Comparison of ENCODE assay signal across 26 cellular contexts in genomic region chr16:47134550-47134949, GRCh38.
"Had no signal": no experiment of that assay in that cellular context is flagged by ENCODE, and none has a peak within 500 bp of the region (broad histone marks: within the 10 kb centered on the region; RNA-seq: fewer than 3 reads in every experiment).

No MANE protein-coding gene starts in this region.

- H3K4me3 Mint-ChIP-seq: naive thymus-derived CD4-positive, alpha-beta T cell; natural killer cell treated with Interleukin-12 subunit alpha and Interleukin-12 subunit beta and Interleukin-15 and Interleukin-18, amount 100 ng/mL, for 72 hours; stimulated activated memory B cell treated with anti-CD40 and anti-IgM and Interleukin-4, amounts not matched to agents 10 μg/mL and 1 μg/mL and 100 μg/mL, for 72 hours had no signal

- H3K4me3 ChIP-seq: heart right ventricle, left lung, lower lobe of right lung, ovary, right atrium auricular region, right lobe of liver, smooth muscle cell, stomach, thoracic aorta, tibial artery, upper lobe of right lung had no signal

- H3K27me3 ChIP-seq: heart right ventricle, left lung, ovary, right atrium auricular region, right lobe of liver, stomach, tibial artery, upper lobe of right lung had no signal

- H3K27me3 Mint-ChIP-seq: progenitor cell of endocrine pancreas; stimulated activated memory B cell treated with anti-CD40 and anti-IgM and Interleukin-4, amounts not matched to agents 10 μg/mL and 1 μg/mL and 100 μg/mL, for 72 hours had no signal

- H3K36me3 ChIP-seq: heart right ventricle, left lung, lower lobe of right lung, ovary, right atrium auricular region, right lobe of liver, stomach, thoracic aorta, tibial artery, upper lobe of right lung had no signal

- H3K27ac Mint-ChIP-seq: naive thymus-derived CD4-positive, alpha-beta T cell; natural killer cell treated with Interleukin-12 subunit alpha and Interleukin-12 subunit beta and Interleukin-15 and Interleukin-18, amount 100 ng/mL, for 72 hours; progenitor cell of endocrine pancreas; stimulated activated memory B cell treated with anti-CD40 and anti-IgM and Interleukin-4, amounts not matched to agents 10 μg/mL and 1 μg/mL and 100 μg/mL, for 72 hours had no signal

- H3K9me3 ChIP-seq: heart right ventricle, left lung, lower lobe of right lung, ovary, right atrium auricular region, right lobe of liver, stomach, thoracic aorta, tibial artery, upper lobe of right lung had no signal

- DNase-seq: heart right ventricle; hippocampal formation; kidney glomerular epithelial cell; left cardiac atrium; left lung; lower lobe of right lung; mammary epithelial cell; mesenchymal stem cell; naive thymus-derived CD4-positive, alpha-beta T cell; ovary; right lobe of liver; stimulated activated CD4-positive, alpha-beta T cell treated with anti-CD3 and anti-CD28 coated beads, Interleukin-1b, Interleukin-23, amount 100 ng/mL, for 48 hours; stimulated activated CD4-positive, alpha-beta T cell treated with anti-CD3 and anti-CD28 coated beads, Interleukin-2, amount 100 ng/mL, for 48 hours; stimulated activated CD4-positive, alpha-beta T cell treated with anti-CD3 and anti-CD28 coated beads, Interleukin-4, amount 100 ng/mL, for 4 hours; stimulated activated CD8-positive, alpha-beta memory T cell treated with anti-CD3 and anti-CD28 coated beads, Interleukin-4, amount 100 ng/mL, for 48 hours; stimulated activated naive CD4-positive, alpha-beta T cell treated with Interleukin-2 at 50 U/mL for 16 hours; stomach; tibial artery; trophoblast cell; upper lobe of right lung had no signal

- H3K27ac ChIP-seq: heart right ventricle, left lung, lower lobe of right lung, ovary, right atrium auricular region, right lobe of liver, stomach, thoracic aorta, tibial artery, upper lobe of right lung had no signal

- H3K9me3 Mint-ChIP-seq: naive thymus-derived CD4-positive, alpha-beta T cell; natural killer cell treated with Interleukin-12 subunit alpha and Interleukin-12 subunit beta and Interleukin-15 and Interleukin-18, amount 100 ng/mL, for 72 hours; stimulated activated memory B cell treated with anti-CD40 and anti-IgM and Interleukin-4, amounts not matched to agents 10 μg/mL and 1 μg/mL and 100 μg/mL, for 72 hours had no signal

- H3K4me1 ChIP-seq: lower lobe of right lung, right atrium auricular region, right lobe of liver, tibial artery, upper lobe of right lung had no signal

- ATAC-seq: heart right ventricle; left cardiac atrium; left lung; lower lobe of right lung; naive thymus-derived CD4-positive, alpha-beta T cell; natural killer cell treated with Interleukin-12 subunit alpha and Interleukin-12 subunit beta and Interleukin-15 and Interleukin-18, amount 100 ng/mL, for 72 hours; right lobe of liver; stimulated activated memory B cell treated with anti-CD40 and anti-IgM and Interleukin-4, amounts not matched to agents 10 μg/mL and 1 μg/mL and 100 μg/mL, for 72 hours; upper lobe of right lung had no signal
